Comparison of ENCODE assay signal across 19 cellular contexts in genomic region chr15:93180128-93180527, GRCh38.
DNase-seq lines count a peak whose midpoint lies in the region; ATAC-seq, FAIRE-seq and TF ChIP-seq lines count a peak whose summit lies in the region.
"Had no signal": no experiment of that assay in that cellular context is flagged by ENCODE, and none has a peak within 500 bp of the region (broad histone marks: within the 10 kb centered on the region; RNA-seq: fewer than 3 reads in every experiment).

No MANE protein-coding gene starts in this region.

- CTCF ChIA-PET in A549 (lab: Yijun Ruan, JAX) = interaction anchor here (0.5 to 0.6 kb wide), 2 partner anchors 33 to 285 kb away, joined by 3 read pairs; no protein-coding TSS in a partner anchor
- CTCF ChIA-PET in HEK293 (lab: Yijun Ruan, JAX) = no interaction called here
- CTCF ChIA-PET in K562 (lab: Yijun Ruan, JAX; ENCODE audit: low intra/inter-chr PET ratio) = no interaction called here

- no peak for FAIRE-seq in A549 (lab: Jason Lieb, UNC)
- FAIRE-seq in K562 (lab: Jason Lieb, UNC) = no peak
- FAIRE-seq: A204.1 had no signal

- H3K36me3 Mint-ChIP-seq in neural progenitor cell = no peaks in the 10 kb centered on the region

- intact Hi-C loops in K562 (cut with micrococcal nuclease) = no loop called here
- intact Hi-C loops in thyroid gland (cut with DNase I) = no loop called here

- H3K9ac ChIP-seq in K562 (ENCODE audit: insufficient read depth in 1 of 2, low read depth in 2 of 2, low read length in 2 of 2) (no peak overlapping the region), neural progenitor cell (no peak overlapping the region)

- no peak overlapping the region for H2AFZ ChIP-seq in K562 (ENCODE audit: low read depth, low read length)
- peak overlapping the region; percentile 77 for H2AFZ ChIP-seq in neural progenitor cell (replicated peaks)

- H3K4me3 ChIP-seq in A549 (no peak overlapping the region), HEK293 (ENCODE audit: low read depth, low read length) (no peak overlapping the region), K562 (no peak overlapping the region), neural progenitor cell (no peak overlapping the region), thyroid gland (replicated peaks in 1 of 3) (no peak overlapping the region)
- H3K4me3 ChIP-seq: HAP-1, MG63 had no signal

- H3K4me1 ChIP-seq in A549 (no peaks in the 10 kb centered on the region), HEK293 (ENCODE audit: control insufficient read depth, insufficient read depth, low read length) (no peaks in the 10 kb centered on the region), K562 (replicated peaks in 1 of 2; ENCODE audit: control insufficient read depth in 2 of 2, insufficient read depth in 2 of 2, low read length in 2 of 2) (peaks cover 0 to 8% of the 10 kb centered on the region in 2 experiments; a peak in 2 of 5 replicates), neural progenitor cell (peaks cover 36% of the 10 kb centered on the region), thyroid gland (peaks cover 0 to 5% of the 10 kb centered on the region in 2 donors)
- H3K4me1 ChIP-seq: HAP-1 had no signal

- DNase-seq in A549 (ENCODE audit: low read depth in 1 of 2, low spot score in 1 of 2) (no peak), K562 (ENCODE audit: extremely low read depth in 1 of 4, low spot score in 3 of 4) (no peak), neural progenitor cell (ENCODE audit: low spot score) (peak; percentile 26), NCI-H1694 treated with DMSO at 0.1 percent for 48 hours (lab: John Stamatoyannopoulos, UW) (no peak), thyroid gland (no peak), D341Med (ENCODE audit: low spot score) (no peak), KG1 (lab: John Stamatoyannopoulos, UW) (no peak)
- DNase-seq: COR-L47, DMS153, EL, Karpas-422, MG63, NCI-H1092, NCI-H226, NCI-H524 treated with DMSO at 0.1 percent for 48 hours had no signal

- H3K9me3 Mint-ChIP-seq in neural progenitor cell = peaks cover 6% of the 10 kb centered on the region

- no peak for TF ChIP-seq CTCF in A549 (IDR thresholded peaks at IDR 0.05)
- no peak for TF ChIP-seq CTCF in HEK293 (tag by site-specific recombination; IDR thresholded peaks at IDR 0.05)
- TF ChIP-seq CTCF in K562 (IDR thresholded peaks at IDR 0.05 in 2 of 3, conservative IDR thresholded peaks at IDR 0.05 in 1 of 3; ENCODE audit: insufficient read depth in 2 of 3, low read depth in 1 of 3, low read length in 3 of 3) = no peak
- TF ChIP-seq CTCF in neural progenitor cell (IDR thresholded peaks at IDR 0.05) = no peak
- no peak for TF ChIP-seq CTCF in thyroid gland (IDR thresholded peaks at IDR 0.05)

- peaks cover 39% of the 10 kb centered on the region for H3F3A ChIP-seq in neural progenitor cell (ENCODE audit: low read depth)

- 23% methylated on average over 7 of the region's 7 CpGs for WGBS in A549 (ENCODE audit: missing lambda C conversion rate)
- WGBS in K562 (ENCODE audit: insufficient coverage, low coverage, missing lambda C conversion rate) = 1% methylated on average over 7 of the region's 7 CpGs
- WGBS in thyroid gland, 2 donors = 87 to 92% methylated on average over 7 of the region's 7 CpGs

- H3K79me2 ChIP-seq in K562 (ENCODE audit: control insufficient read depth, insufficient read depth, low read length) = no peaks in the 10 kb centered on the region
- no peaks in the 10 kb centered on the region for H3K79me2 ChIP-seq in neural progenitor cell (ENCODE audit: low read depth)

- H3K27ac ChIP-seq in A549 = no peak overlapping the region
- no peak overlapping the region for H3K27ac ChIP-seq in HEK293 (ENCODE audit: extremely low read depth, low read depth, low read length)
- H3K27ac ChIP-seq in K562 (ENCODE audit: extremely low read depth, low read depth, low read length) = no peak overlapping the region
- no peak overlapping the region for H3K27ac ChIP-seq in neural progenitor cell
- H3K27ac ChIP-seq in thyroid gland = no peak overlapping the region
- H3K27ac ChIP-seq: C4-2B had no signal

- no peak for TF ChIP-seq EP300 in A549 (IDR thresholded peaks at IDR 0.05)
- TF ChIP-seq EP300 in K562 (IDR thresholded peaks at IDR 0.05; ENCODE audit: low read length) = no peak

- in situ Hi-C loops in K562 (cut with MboI) = no loop called here

- no peak overlapping the region for H3K4me2 ChIP-seq in A549
- H3K4me2 ChIP-seq in K562 (ENCODE audit: insufficient read depth, low read length) = no peak overlapping the region
- peak overlapping the region; percentile 58 for H3K4me2 ChIP-seq in neural progenitor cell

- peak; percentile 25 to 52; a peak in 3 of 6 replicates for ATAC-seq in A549
- peak; percentile 18; the same call in 2 of the 3 replicates for ATAC-seq in K562

- H3K27me3 ChIP-seq in K562 (ENCODE audit: control insufficient read depth in 2 of 2, insufficient read depth in 2 of 2, low read length in 2 of 2) (peaks cover 8 to 32% of the 10 kb centered on the region in 2 experiments; a peak in 4 of 5 replicates), neural progenitor cell (no peaks in the 10 kb centered on the region), thyroid gland (no peaks in the 10 kb centered on the region)
- H3K27me3 ChIP-seq: MG63 had no signal

- no peaks in the 10 kb centered on the region for H3K36me3 ChIP-seq in HEK293 (ENCODE audit: control insufficient read depth in 2 of 2, insufficient read depth in 1 of 2, low read length in 2 of 2)
- no peaks in the 10 kb centered on the region for H3K36me3 ChIP-seq in K562 (ENCODE audit: control insufficient read depth, insufficient read depth, low read length)
- H3K36me3 ChIP-seq in neural progenitor cell = no peaks in the 10 kb centered on the region
- no peaks in the 10 kb centered on the region for H3K36me3 ChIP-seq in thyroid gland
- H3K36me3 ChIP-seq: HAP-1, MG63 had no signal

- H3K27me3 Mint-ChIP-seq in neural progenitor cell (ENCODE audit: insufficient read depth, low read depth) = peaks cover 16% of the 10 kb centered on the region

- H3K9me1 ChIP-seq in K562 (ENCODE audit: control insufficient read depth, insufficient read depth, low read length) = no peaks in the 10 kb centered on the region

- no TSS peak for BruUV-seq in K562 (replicated peaks; lab: Mats Ljungman, UMichigan)

- H3K27ac Mint-ChIP-seq in neural progenitor cell = peak overlapping the region; percentile 90

- POLR2A ChIA-PET in A549 (lab: Yijun Ruan, JAX) (no interaction called here), HEK293 (lab: Yijun Ruan, JAX) (no interaction called here), K562 (lab: Yijun Ruan, JAX) (interaction anchor here (0.6 to 0.7 kb wide), 3 partner anchors 8 to 753 kb away, joined by 3 to 4 read pairs (median 3); no protein-coding TSS in a partner anchor)

- TF ChIP-seq RAD21 in A549 (conservative IDR thresholded peaks at IDR 0.05 in 1 of 2, IDR thresholded peaks at IDR 0.05 in 1 of 2) (no peak), K562 (CRISPR knock-in tag; conservative IDR thresholded peaks at IDR 0.05 in 1 of 2, IDR thresholded peaks at IDR 0.05 in 1 of 2) (no peak)

- H4K20me1 ChIP-seq in K562 (replicated peaks; ENCODE audit: control insufficient read depth, insufficient read depth, low read length) (no peaks in the 10 kb centered on the region; the same call in 1 of the 2 replicates), neural progenitor cell (ENCODE audit: low read depth) (no peaks in the 10 kb centered on the region)

- H3K4me1 Mint-ChIP-seq in neural progenitor cell = peaks cover 45% of the 10 kb centered on the region

- H3K4me3 Mint-ChIP-seq in neural progenitor cell = peak overlapping the region; percentile 72

- no peak for TF ChIP-seq POLR2A in A549 (IDR thresholded peaks at IDR 0.05; ENCODE audit: low read length)
- TF ChIP-seq POLR2A in K562 (conservative IDR thresholded peaks at IDR 0.05) = no peak
- no peak for TF ChIP-seq POLR2A in thyroid gland (IDR thresholded peaks at IDR 0.05)

- H3K9me3 ChIP-seq in A549 = no peaks in the 10 kb centered on the region
- no peaks in the 10 kb centered on the region for H3K9me3 ChIP-seq in HEK293 (ENCODE audit: control insufficient read depth, insufficient read depth, low read depth, low read length)
- H3K9me3 ChIP-seq in K562 (replicated peaks; ENCODE audit: control insufficient read depth, insufficient read depth, low read depth, low read length) = no peaks in the 10 kb centered on the region
- H3K9me3 ChIP-seq in neural progenitor cell (ENCODE audit: low read depth) = no peaks in the 10 kb centered on the region
- no peaks in the 10 kb centered on the region for H3K9me3 ChIP-seq in thyroid gland
- H3K9me3 ChIP-seq: HAP-1, MG63 had no signal

TF ChIP-seq in A549, 52 proteins besides CTCF, POLR2A, EP300 and RAD21 (continues in another document):
- no peak for TF ChIP-seq KDM1A (IDR thresholded peaks at IDR 0.05; ENCODE audit: low read depth)

TF ChIP-seq in HEK293, 187 proteins besides CTCF, POLR2A, EP300 and RAD21:
- TF ChIP-seq ZNF610 (tag by site-specific recombination; IDR thresholded peaks at IDR 0.05; ENCODE audit: borderline replicate concordance) (no peak), ZBTB48 (tag by site-specific recombination; IDR thresholded peaks at IDR 0.05) (no peak), ZNF830 (tag by site-specific recombination; IDR thresholded peaks at IDR 0.05; ENCODE audit: low read depth) (no peak), ZNF664 (tag by site-specific recombination; IDR thresholded peaks at IDR 0.05) (no peak), ZIC2 (tag by site-specific recombination; IDR thresholded peaks at IDR 0.05) (peak; percentile 27; the same call in 1 of the 2 replicates), KLF16 (tag by site-specific recombination; IDR thresholded peaks at IDR 0.05) (no peak)

TF ChIP-seq in K562, 482 proteins besides CTCF, POLR2A, EP300 and RAD21 (continues in another document):
- no peak for TF ChIP-seq ZNF449 (CRISPR knock-in tag; IDR thresholded peaks at IDR 0.05)
- no peak for TF ChIP-seq ZNF197 (CRISPR knock-in tag; IDR thresholded peaks at IDR 0.05; ENCODE audit: low read depth)
- no peak for TF ChIP-seq KAT2B (IDR thresholded peaks at IDR 0.05; ENCODE audit: low read depth, low read length)
- no peak for TF ChIP-seq ATF1 (CRISPR knock-in tag; IDR thresholded peaks at IDR 0.05)
- no peak for TF ChIP-seq ATF1 (tag; IDR thresholded peaks at IDR 0.05)
- no peak for TF ChIP-seq ZNF232 (CRISPR knock-in tag; IDR thresholded peaks at IDR 0.05)
